27 cellular contexts compared by ENCODE assay signal in genomic region chr10:102960158-102960557, GRCh38. TPM values are rescaled to one million over a fixed set of nuclear protein-coding genes. Genes with fewer than 3 reads are reported as not detected.
DNase-seq lines count a peak whose midpoint lies in the region; ATAC-seq, FAIRE-seq and TF ChIP-seq lines count a peak whose summit lies in the region.
"Had no signal": no experiment of that assay in that cellular context is flagged by ENCODE, and none has a peak within 500 bp of the region (broad histone marks: within the 10 kb centered on the region; RNA-seq: fewer than 3 reads in every experiment).

No MANE protein-coding gene starts in this region.

- H4K91ac ChIP-seq in IMR-90 (ENCODE audit: insufficient read depth, low read depth, low read length), result no peak overlapping the region

- CTCF ChIA-PET in HEK293 (lab: Yijun Ruan, JAX) (interaction anchor here (0.6 kb wide), 1 partner anchor 31 kb away, joined by 3 read pairs; no protein-coding TSS in a partner anchor), IMR-90 (lab: Yijun Ruan, JAX) (no interaction called here), endothelial cell of umbilical vein (lab: Charles Lee) (no interaction called here)

- peaks cover 22% of the 10 kb centered on the region for H3K4me1 ChIP-seq in HEK293 (ENCODE audit: control insufficient read depth, insufficient read depth, low read length)
- peaks cover 12% of the 10 kb centered on the region for H3K4me1 ChIP-seq in IMR-90 (ENCODE audit: control insufficient read depth, insufficient read depth, low read length)
- peaks cover 2% of the 10 kb centered on the region for H3K4me1 ChIP-seq in endothelial cell of umbilical vein (ENCODE audit: control insufficient read depth, extremely low read depth, insufficient read depth, low read length)
- H3K4me1 ChIP-seq: BLaER1 had no signal

- no TSS peak for BruUV-seq in IMR-90 (replicated peaks; lab: Mats Ljungman, UMichigan)
- BruUV-seq in endothelial cell of umbilical vein (replicated peaks; lab: Mats Ljungman, UMichigan), result no TSS peak

- no peak overlapping the region for H2BK5ac ChIP-seq in IMR-90 (ENCODE audit: low read depth, low read length, poor library complexity, severe bottlenecking)

- H3K36me3 ChIP-seq in HEK293 (ENCODE audit: control insufficient read depth in 2 of 2, insufficient read depth in 1 of 2, low read length in 2 of 2) (no peaks in the 10 kb centered on the region), IMR-90 (ENCODE audit: control insufficient read depth, insufficient read depth, low read length) (no peaks in the 10 kb centered on the region), endothelial cell of umbilical vein (ENCODE audit: control insufficient read depth in 2 of 2, extremely low read depth in 1 of 2, insufficient read depth in 2 of 2, low read length in 2 of 2) (no peaks in the 10 kb centered on the region)
- H3K36me3 ChIP-seq: BE2C, BLaER1 had no signal

- in situ Hi-C loops in IMR-90 (cut with MboI; ENCODE audit: low sequenced_read_pairs), result no loop called here

- H2AK5ac ChIP-seq in IMR-90 (ENCODE audit: low read depth, low read length), result no peak overlapping the region

- TF ChIP-seq POLR2A in IMR-90 (IDR thresholded peaks at IDR 0.05; ENCODE audit: low read depth, low read length) (no peak), endothelial cell of umbilical vein (IDR thresholded peaks at IDR 0.05; ENCODE audit: low read depth, low read length) (no peak)

- H2AFZ ChIP-seq in IMR-90 (replicated peaks; ENCODE audit: low read length, poor library complexity) (no peak overlapping the region), endothelial cell of umbilical vein (ENCODE audit: low read depth, low read length) (no peak overlapping the region)

- no peak for ATAC-seq in IMR-90 (ENCODE audit: low read depth)
- no peak for ATAC-seq in HG03460 (IDR thresholded peaks at IDR 0.05; ENCODE audit: unreplicated experiment)
- ATAC-seq in T-helper 17 cell, result no peak

- H3K18ac ChIP-seq in IMR-90 (ENCODE audit: low read depth, low read length), result no peak overlapping the region

- no peak overlapping the region for H3K27ac Mint-ChIP-seq in T-helper 17 cell
- H3K27ac Mint-ChIP-seq: CD14-positive monocyte; CD4-positive, alpha-beta memory T cell; CD4-positive, CD25-positive, alpha-beta regulatory T cell; CD8-positive, alpha-beta memory T cell had no signal

- H3K9ac ChIP-seq in IMR-90 (ENCODE audit: low read depth, low read length) (no peak overlapping the region), endothelial cell of umbilical vein (replicated peaks; ENCODE audit: extremely low read depth, insufficient read depth, low read length) (no peak overlapping the region)
- H3K9ac ChIP-seq: BLaER1 had no signal

- dilution Hi-C loops in IMR-90 (cut with HindIII; ENCODE audit: low sequenced_read_pairs, unreplicated experiment), result no loop called here
- dilution Hi-C loops in endothelial cell of umbilical vein (cut with MboI; ENCODE audit: extremely low pct_ligation_motif_present, low sequenced_read_pairs), result no loop called here

- H3K27me3 Mint-ChIP-seq in T-helper 17 cell, result no peaks in the 10 kb centered on the region
- H3K27me3 Mint-ChIP-seq: CD4-positive, alpha-beta memory T cell; CD4-positive, CD25-positive, alpha-beta regulatory T cell; CD8-positive, alpha-beta memory T cell had no signal

- H3K27ac ChIP-seq in HEK293 (ENCODE audit: extremely low read depth, low read depth, low read length) (no peak overlapping the region), IMR-90 (ENCODE audit: insufficient read depth, low read length) (no peak overlapping the region), endothelial cell of umbilical vein (ENCODE audit: insufficient read depth, low read depth, low read length) (no peak overlapping the region)
- H3K27ac ChIP-seq: BLaER1 had no signal

- H4K5ac ChIP-seq in IMR-90 (ENCODE audit: low read depth, low read length), result no peak overlapping the region

- H3K4me3 ChIP-seq in HEK293 (ENCODE audit: low read depth, low read length) (no peak overlapping the region), IMR-90 (ENCODE audit: insufficient read depth, low read depth, low read length) (no peak overlapping the region), endothelial cell of umbilical vein (replicated peaks in 1 of 3; ENCODE audit: insufficient read depth in 1 of 3, low read depth in 1 of 3, low read length in 3 of 3) (no peak overlapping the region)
- H3K4me3 ChIP-seq: BLaER1 had no signal

- peaks cover 2% of the 10 kb centered on the region for H3K4me1 Mint-ChIP-seq in T-helper 17 cell
- H3K4me1 Mint-ChIP-seq: CD14-positive monocyte; CD4-positive, alpha-beta memory T cell had no signal

- H2BK120ac ChIP-seq in IMR-90 (ENCODE audit: low read depth, low read length), result no peak overlapping the region

- H4K20me1 ChIP-seq in IMR-90 (ENCODE audit: insufficient read depth, low read length) (no peaks in the 10 kb centered on the region; the same call in 1 of the 2 replicates), endothelial cell of umbilical vein (replicated peaks; ENCODE audit: control insufficient read depth, extremely low read depth, insufficient read depth, low read length) (no peaks in the 10 kb centered on the region)
- H4K20me1 ChIP-seq: BLaER1 had no signal

- no peak overlapping the region for H2BK15ac ChIP-seq in IMR-90 (ENCODE audit: low read depth, low read length)

- H2AK9ac ChIP-seq in IMR-90 (replicated peaks; ENCODE audit: low read depth, low read length, poor library complexity), result no peak overlapping the region

- no CpG with 5 or more reads among the region's 5 CpGs for whole genome bisulfite sequencing in IMR-90 (ENCODE audit: extremely low coverage in 2 of 2, insufficient read length in 1 of 2), 2 experiments

- H3K27me3 ChIP-seq in IMR-90 (ENCODE audit: control insufficient read depth, insufficient read depth, low read length), result no peaks in the 10 kb centered on the region
- H3K27me3 ChIP-seq in endothelial cell of umbilical vein (ENCODE audit: control insufficient read depth in 2 of 2, insufficient read depth in 2 of 2, low read length in 2 of 2), result no peaks in the 10 kb centered on the region
- H3K27me3 ChIP-seq: BE2C, BLaER1 had no signal

- no peak overlapping the region for H4K8ac ChIP-seq in IMR-90 (ENCODE audit: low read depth in 2 of 2, low read length in 2 of 2)

- no peak for TF ChIP-seq RAD21 in IMR-90 (IDR thresholded peaks at IDR 0.05; ENCODE audit: low read length)

- POLR2A ChIA-PET in HEK293 (lab: Yijun Ruan, JAX), result no interaction called here
- POLR2A ChIA-PET in IMR-90 (lab: Charles Lee; ENCODE audit: unreplicated experiment), result no interaction called here
- POLR2A ChIA-PET in endothelial cell of umbilical vein (lab: Charles Lee), result interaction anchor here (0.6 kb wide), 1 partner anchor 17 kb away, joined by 3 read pairs; no protein-coding TSS in a partner anchor

- no peak for DNase-seq in IMR-90
- DNase-seq in endothelial cell of umbilical vein (ENCODE audit: low read depth, low spot score), result no peak
- no peak for DNase-seq in GF-D8 (lab: John Stamatoyannopoulos, UW)
- DNase-seq in T-helper 17 cell, result no peak
- DNase-seq in SIG-M5 treated with dmso at 0.1 percent for 504 hours (lab: John Stamatoyannopoulos, UW; ENCODE audit: unreplicated experiment), result no peak
- DNase-seq: 8988T; ACHN; BE2C; C1 segment of cervical spinal cord; CD4-positive, alpha-beta memory T cell; CD4-positive, CD25-positive, alpha-beta regulatory T cell; CD8-positive, alpha-beta memory T cell; COR-L47; DMS 273 treated with DMSO at 0.1 percent for 48 hours; DMS153; DMS53; DMS79; DND-41; EL; GDM1 had no signal

- H3K79me1 ChIP-seq in IMR-90 (ENCODE audit: low read depth in 1 of 2, low read length in 2 of 2), result peaks cover 18 to 49% of the 10 kb centered on the region in 2 experiments

- H2BK20ac ChIP-seq in IMR-90 (ENCODE audit: low read depth, low read length), result no peak overlapping the region

- no peak overlapping the region for H3K14ac ChIP-seq in IMR-90 (replicated peaks; ENCODE audit: low read depth, low read length)

- H3K9me3 ChIP-seq in HEK293 (ENCODE audit: control insufficient read depth, insufficient read depth, low read depth, low read length) (no peaks in the 10 kb centered on the region), IMR-90 (ENCODE audit: control insufficient read depth, insufficient read depth, low read length) (no peaks in the 10 kb centered on the region), endothelial cell of umbilical vein (replicated peaks; ENCODE audit: control insufficient read depth, insufficient read depth, low read length) (no peaks in the 10 kb centered on the region), T-helper 17 cell (ENCODE audit: control insufficient read depth, low read length, poor library complexity, severe bottlenecking) (no peaks in the 10 kb centered on the region)
- H3K9me3 ChIP-seq: BE2C, BLaER1 had no signal

- TF ChIP-seq CTCF in HEK293 (tag by site-specific recombination; IDR thresholded peaks at IDR 0.05), result no peak
- no peak for TF ChIP-seq CTCF in IMR-90 (conservative IDR thresholded peaks at IDR 0.05; ENCODE audit: low read depth, low read length)
- TF ChIP-seq CTCF in endothelial cell of umbilical vein (IDR thresholded peaks at IDR 0.05; ENCODE audit: extremely low read depth in 1 of 2, insufficient read depth in 1 of 2, low read depth in 1 of 2, low read length in 2 of 2), result no peak

- no peak overlapping the region for H3K4ac ChIP-seq in IMR-90 (ENCODE audit: low read depth, low read length)

- H3K9me1 ChIP-seq in IMR-90 (ENCODE audit: insufficient read depth, low read length), result peaks cover 7% of the 10 kb centered on the region
- no peaks in the 10 kb centered on the region for H3K9me1 ChIP-seq in endothelial cell of umbilical vein (replicated peaks; ENCODE audit: control insufficient read depth, extremely low read depth, insufficient read depth, low read length)

- H3K36me3 Mint-ChIP-seq in T-helper 17 cell (ENCODE audit: low read depth), result peaks cover 2% of the 10 kb centered on the region
- H3K36me3 Mint-ChIP-seq: CD14-positive monocyte had no signal

- no peak overlapping the region for H3K23ac ChIP-seq in IMR-90 (ENCODE audit: low read depth, low read length)

- H3K56ac ChIP-seq in IMR-90 (ENCODE audit: extremely low read depth, insufficient read depth, low read length), result no peak overlapping the region

- no peak overlapping the region for H3K4me3 Mint-ChIP-seq in T-helper 17 cell
- H3K4me3 Mint-ChIP-seq: CD14-positive monocyte; CD4-positive, alpha-beta memory T cell; CD4-positive, CD25-positive, alpha-beta regulatory T cell; CD8-positive, alpha-beta memory T cell had no signal

- H3K4me2 ChIP-seq in IMR-90 (ENCODE audit: low read depth, low read length), result no peak overlapping the region
- no peak overlapping the region for H3K4me2 ChIP-seq in endothelial cell of umbilical vein (ENCODE audit: insufficient read depth, low read length)
- H3K4me2 ChIP-seq: BLaER1 had no signal

- FAIRE-seq in colon (lab: Jason Lieb, UNC) (peak; percentile 38), endothelial cell of umbilical vein (lab: Jason Lieb, UNC) (peak; percentile 26)
- FAIRE-seq: A204.1, GM12891 had no signal

- intact Hi-C loops in IMR-90 (cut with micrococcal nuclease), result no loop called here
- intact Hi-C loops in endothelial cell of umbilical vein (cut with micrococcal nuclease), result no loop called here

- no peaks in the 10 kb centered on the region for H3K79me2 ChIP-seq in endothelial cell of umbilical vein (ENCODE audit: control insufficient read depth, insufficient read depth, low read length)

RNA-seq across cellular contexts. Expression of gene CNNM2, which starts 42.1 kb away (rescaled TPM):
- total RNA-seq in IMR-90 (2012; rRNA removed), result 5.6 and 6.4 TPM in 2 replicates
- polyA plus RNA-seq in IMR-90 (2012; rRNA removed), result 4.7 and 5.6 TPM in 2 replicates
- 4.4 and 9.1 TPM in 2 replicates for polyA plus RNA-seq in IMR-90 (2012; cell fraction: cytosol; rRNA removed)
- polyA plus RNA-seq in IMR-90 (2012; cell fraction: nucleus; rRNA removed; ENCODE audit: low replicate concordance), result 9.1 and 11.0 TPM in 2 replicates
- 3.0 and 3.2 TPM in 2 replicates for total RNA-seq in endothelial cell of umbilical vein
- 1.9 and 2.1 TPM in 2 replicates for polyA plus RNA-seq in endothelial cell of umbilical vein
- 1.7 and 2.1 TPM in 2 replicates for polyA plus RNA-seq in endothelial cell of umbilical vein (2011; cell fraction: cytosol; rRNA removed)
- polyA plus RNA-seq in endothelial cell of umbilical vein (2011; cell fraction: nucleus; rRNA removed), result 2.1 and 2.8 TPM in 2 replicates
- 2.5 and 2.6 TPM in 2 replicates for polyA plus RNA-seq in endothelial cell of umbilical vein (2012)
- polyA minus RNA-seq in endothelial cell of umbilical vein, result 2.8 and 3.8 TPM in 2 replicates
- 17.4 TPM for polyA minus RNA-seq in endothelial cell of umbilical vein (2011; cell fraction: cytosol; rRNA and poly(A)+ RNA removed)
- 3.2 and 8.0 TPM in 2 replicates for polyA minus RNA-seq in endothelial cell of umbilical vein (2011; cell fraction: nucleus; rRNA and poly(A)+ RNA removed)
- total RNA-seq in T-helper 17 cell, result 10 to 100 TPM in 1 of 2 donors, 1 to 10 TPM in 1; 9.2 to 12.5 TPM
